Comparison of ENCODE assay signal across 13 cellular contexts in the genomic region with DNA sequence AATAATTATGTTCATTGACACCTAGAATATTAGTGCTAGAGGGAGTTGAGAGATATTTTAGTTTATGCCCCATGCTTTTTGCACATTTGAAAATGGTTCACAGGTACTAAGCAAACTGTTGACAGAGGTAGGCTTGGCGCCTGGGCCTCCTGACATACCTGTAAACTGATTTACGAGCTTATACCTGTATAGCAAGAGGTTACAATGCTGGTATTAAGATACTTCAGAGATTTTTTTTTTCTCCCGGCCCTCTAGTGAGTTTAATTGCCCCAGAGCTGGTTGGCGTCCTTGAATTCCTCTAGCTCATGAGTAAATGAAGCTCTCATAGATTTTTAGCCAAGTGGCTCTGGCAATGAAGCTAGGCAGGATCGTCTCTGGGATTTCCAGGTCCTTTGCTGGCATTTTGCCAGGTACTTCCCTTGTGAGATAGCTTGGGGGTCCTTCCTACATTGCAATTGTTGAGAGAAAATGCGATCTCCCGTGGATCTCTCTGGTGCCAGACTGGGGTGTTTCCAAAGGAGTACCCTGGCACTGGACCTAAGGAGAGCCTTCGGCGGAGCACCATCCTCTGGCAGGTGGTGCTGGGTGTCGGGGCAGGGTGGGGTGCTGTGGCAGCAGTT.
"Had no signal": no experiment of that assay in that cellular context is flagged by ENCODE, and none has a peak within 500 bp of the region (broad histone marks: within the 10 kb centered on the region; RNA-seq: fewer than 3 reads in every experiment).

No MANE protein-coding gene starts in this region.

- H3K9me3 ChIP-seq: psoas muscle had no signal

- H3K4me3 Mint-ChIP-seq: activated CD8-positive, alpha-beta memory T cell treated with anti-CD3 and anti-CD28 coated beads, Interleukin-2, amount 10 ng/mL, durations not matched to agents 7 days and 5 days; activated naive CD8-positive, alpha-beta T cell; activated T-cell treated with anti-CD3 and anti-CD28 coated beads, Interleukin-2, amount 50 U/mL, for 24 hours; natural killer cell treated with Interleukin-12 subunit alpha and Interleukin-12 subunit beta and Interleukin-15 and Interleukin-18, amount 100 ng/mL, for 72 hours had no signal

- H3K4me3 ChIP-seq: dorsolateral prefrontal cortex, psoas muscle had no signal

- H3K27me3 Mint-ChIP-seq: activated CD8-positive, alpha-beta memory T cell treated with anti-CD3 and anti-CD28 coated beads, Interleukin-2, amount 10 ng/mL, durations not matched to agents 7 days and 5 days; activated naive CD8-positive, alpha-beta T cell; activated T-cell treated with anti-CD3 and anti-CD28 coated beads, Interleukin-2, amount 50 U/mL, for 24 hours; natural killer cell treated with Interleukin-12 subunit alpha and Interleukin-12 subunit beta and Interleukin-15 and Interleukin-18, amount 100 ng/mL, for 72 hours had no signal

- H3K27ac ChIP-seq: psoas muscle had no signal

- H3K36me3 Mint-ChIP-seq: activated CD8-positive, alpha-beta memory T cell treated with anti-CD3 and anti-CD28 coated beads, Interleukin-2, amount 10 ng/mL, durations not matched to agents 7 days and 5 days had no signal

- H3K9me3 Mint-ChIP-seq: activated T-cell treated with anti-CD3 and anti-CD28 coated beads, Interleukin-2, amount 50 U/mL, for 24 hours; natural killer cell treated with Interleukin-12 subunit alpha and Interleukin-12 subunit beta and Interleukin-15 and Interleukin-18, amount 100 ng/mL, for 72 hours had no signal

- DNase-seq: activated CD4-positive, alpha-beta T cell treated with anti-CD3 and anti-CD28 coated beads, Interleukin-2, amount 50 U/mL, for 4 hours; activated CD8-positive, alpha-beta memory T cell treated with anti-CD3 and anti-CD28 coated beads, Interleukin-2, amount 10 ng/mL, durations not matched to agents 7 days and 5 days; activated gamma-delta T cell; activated T-cell treated with anti-CD3 and anti-CD28 coated beads, Interleukin-2, amount 50 U/mL, for 24 hours; dorsolateral prefrontal cortex; mammary epithelial cell; nucleus accumbens; psoas muscle; stimulated activated CD4-positive, alpha-beta T cell treated with anti-CD3 and anti-CD28 coated beads, Interleukin-2, amount 100 ng/mL, for 48 hours; stimulated activated naive CD8-positive, alpha-beta T cell treated with anti-CD3 and anti-CD28 coated beads, Interleukin-15, Interleukin-2, amounts not matched to agents 100 U/mL and 50 U/mL, for 24 hours; T-helper 2 cell had no signal

- H3K27me3 ChIP-seq: dorsolateral prefrontal cortex had no signal

- H3K27ac Mint-ChIP-seq: activated CD8-positive, alpha-beta memory T cell treated with anti-CD3 and anti-CD28 coated beads, Interleukin-2, amount 10 ng/mL, durations not matched to agents 7 days and 5 days; activated naive CD8-positive, alpha-beta T cell; activated T-cell treated with anti-CD3 and anti-CD28 coated beads, Interleukin-2, amount 50 U/mL, for 24 hours; natural killer cell treated with Interleukin-12 subunit alpha and Interleukin-12 subunit beta and Interleukin-15 and Interleukin-18, amount 100 ng/mL, for 72 hours had no signal
